9 cellular contexts compared by ENCODE assay signal in genomic region chr13:98171806-98172569, GRCh38. TPM values are rescaled to one million over a fixed set of nuclear protein-coding genes. Genes with fewer than 3 reads are reported as not detected.
A peak's percentile ranks its signal among the peaks of the same experiment; 100 is the strongest.
DNase-seq lines count a peak whose midpoint lies in the region; ATAC-seq, FAIRE-seq and TF ChIP-seq lines count a peak whose summit lies in the region.
"Had no signal": no experiment of that assay in that cellular context is flagged by ENCODE, and none has a peak within 500 bp of the region (broad histone marks: within the 10 kb centered on the region; RNA-seq: fewer than 3 reads in every experiment).

No MANE protein-coding gene starts in this region.

- no peak overlapping the region for H3K4me3 ChIP-seq in HCT116 (replicated peaks in 1 of 2; ENCODE audit: low read depth in 1 of 2, low read length in 2 of 2)
- H3K4me3 ChIP-seq in kidney (ENCODE audit: low read length in 2 of 2), result peak overlapping the region; percentile 23 to 32
- H3K4me3 ChIP-seq in skeletal muscle tissue (ENCODE audit: low read length in 3 of 3), result peak overlapping the region; percentile 0 to 48 (median 36)
- H3K4me3 ChIP-seq in MM.1S (ENCODE audit: low read length), result no peak overlapping the region

- TF ChIP-seq POLR2A in HCT116 (IDR thresholded peaks at IDR 0.05; ENCODE audit: borderline replicate concordance, extremely low read depth, insufficient read depth, insufficient read length), result no peak

- BruUV-seq in HCT116 (replicated peaks; lab: Mats Ljungman, UMichigan), result no TSS peak

- CTCF ChIA-PET in HCT116 (lab: Charles Lee), result no interaction called here

- peaks cover 33 to 36% of the 10 kb centered on the region in 2 experiments for H3K4me1 ChIP-seq in HCT116 (ENCODE audit: control insufficient read depth in 1 of 2, insufficient read depth in 2 of 2, low read length in 2 of 2)
- peaks cover 42 to 52% of the 10 kb centered on the region in 2 donors for H3K4me1 ChIP-seq in kidney (ENCODE audit: control insufficient read depth in 1 of 2, insufficient read depth in 1 of 2, low read depth in 1 of 2, low read length in 2 of 2)
- H3K4me1 ChIP-seq in skeletal muscle tissue (ENCODE audit: control insufficient read depth in 3 of 3, insufficient read depth in 3 of 3, low read length in 3 of 3), result peaks cover 28 to 36% (median 29%) of the 10 kb centered on the region in 3 donors
- H3K4me1 ChIP-seq in MM.1S (ENCODE audit: low read length), result no peaks in the 10 kb centered on the region

- FAIRE-seq in kidney (lab: Jason Lieb, UNC), result no peak

- H3K9me3 ChIP-seq in HCT116 (ENCODE audit: control insufficient read depth in 1 of 2, insufficient read depth in 1 of 2, low read depth in 1 of 2, low read length in 2 of 2), result no peaks in the 10 kb centered on the region
- no peaks in the 10 kb centered on the region for H3K9me3 ChIP-seq in kidney (ENCODE audit: control insufficient read depth in 1 of 2, low read length in 2 of 2)
- H3K9me3 ChIP-seq in skeletal muscle tissue (ENCODE audit: control insufficient read depth in 3 of 3, low read length in 3 of 3), result peaks cover 0 to 4% (median 0%) of the 10 kb centered on the region in 3 donors
- no peaks in the 10 kb centered on the region for H3K9me3 ChIP-seq in MM.1S (replicated peaks; ENCODE audit: insufficient read depth, low read length)

- peaks cover 3% of the 10 kb centered on the region; the same call in 1 of the 2 replicates for H3K79me2 ChIP-seq in HCT116 (ENCODE audit: insufficient read depth, low read length)
- no peaks in the 10 kb centered on the region for H3K79me2 ChIP-seq in MM.1S (ENCODE audit: low read length)

- H4K20me1 ChIP-seq in HCT116 (ENCODE audit: insufficient read depth) (no peaks in the 10 kb centered on the region), MM.1S (ENCODE audit: insufficient read depth, low read length) (no peaks in the 10 kb centered on the region)

- intact Hi-C loops in HCT116 (cut with micrococcal nuclease) (no loop called here), kidney (cut with DNase I) (no loop called here)

- no peak for DNase-seq in HCT116 (ENCODE audit: low read depth, low spot score)
- peak in 30 of 61 donors; percentile 3 to 45 (median 16) for DNase-seq in caudate nucleus (lab: John Stamatoyannopoulos, UW)
- DNase-seq in kidney, result peak; percentile 79
- DNase-seq in MM.1S, result no peak
- no peak for DNase-seq in epidermal melanocyte (ENCODE audit: insufficient read length, low spot score)
- no peak for DNase-seq in NCI-H1694 (lab: John Stamatoyannopoulos, UW)

- TF ChIP-seq RAD21 in HCT116 (IDR thresholded peaks at IDR 0.05; ENCODE audit: low read depth), result no peak

- H2AFZ ChIP-seq in HCT116 (ENCODE audit: low read depth, low read length, poor library complexity, severe bottlenecking) (no peak overlapping the region), MM.1S (ENCODE audit: low read length) (no peak overlapping the region)

- POLR2A ChIA-PET in HCT116 (lab: Charles Lee), result no interaction called here

- H3K27ac ChIP-seq in HCT116 (ENCODE audit: low read depth, low read length), result no peak overlapping the region
- peak overlapping the region; percentile 24 for H3K27ac ChIP-seq in caudate nucleus (ENCODE audit: low read depth, low read length)
- peak overlapping the region; percentile 89 to 97 for H3K27ac ChIP-seq in kidney (ENCODE audit: low read depth in 2 of 2, low read length in 2 of 2)
- peak overlapping the region; percentile 55 for H3K27ac ChIP-seq in skeletal muscle tissue (ENCODE audit: low read depth, low read length)
- no peak overlapping the region for H3K27ac ChIP-seq in MM.1S (ENCODE audit: low read length)

- no peaks in the 10 kb centered on the region for H3K36me3 ChIP-seq in HCT116 (ENCODE audit: control insufficient read depth in 1 of 2, insufficient read depth in 2 of 2, low read length in 2 of 2)
- no peaks in the 10 kb centered on the region for H3K36me3 ChIP-seq in kidney (ENCODE audit: control insufficient read depth in 1 of 2, insufficient read depth in 2 of 2, low read length in 2 of 2)
- no peaks in the 10 kb centered on the region for H3K36me3 ChIP-seq in skeletal muscle tissue (ENCODE audit: control insufficient read depth in 3 of 3, insufficient read depth in 3 of 3, low read length in 3 of 3)
- no peaks in the 10 kb centered on the region for H3K36me3 ChIP-seq in MM.1S (replicated peaks; ENCODE audit: insufficient read depth, low read length)

- H3K27me3 ChIP-seq in HCT116 (ENCODE audit: insufficient read depth, low read length), result no peaks in the 10 kb centered on the region
- peaks cover 0 to 4% (median 0%) of the 10 kb centered on the region in 3 donors for H3K27me3 ChIP-seq in skeletal muscle tissue (ENCODE audit: control insufficient read depth in 3 of 3, insufficient read depth in 3 of 3, low read length in 3 of 3)
- no peaks in the 10 kb centered on the region for H3K27me3 ChIP-seq in MM.1S (replicated peaks; ENCODE audit: insufficient read depth, low read length)

- no peak for TF ChIP-seq CTCF in HCT116 (IDR thresholded peaks at IDR 0.05 in 2 of 3, conservative IDR thresholded peaks at IDR 0.05 in 1 of 3; ENCODE audit: borderline replicate concordance in 1 of 3, insufficient read depth in 1 of 3, low read depth in 2 of 3, low read length in 2 of 3)
- TF ChIP-seq CTCF in kidney (IDR thresholded peaks at IDR 0.05; ENCODE audit: borderline replicate concordance, extremely low read depth, insufficient read depth), result no peak
- no peak for TF ChIP-seq CTCF in MM.1S (IDR thresholded peaks at IDR 0.05; ENCODE audit: low read length)

- RAD21 ChIA-PET in HCT116 (lab: Charles Lee; ENCODE audit: low non-redundant PET in 1 of 2, low total read pairs in 2 of 2, uncharacterized antibody in 2 of 2, unreplicated experiment in 2 of 2), result no interaction called here

- H3F3A ChIP-seq in MM.1S (ENCODE audit: insufficient read depth, low read length), result no peaks in the 10 kb centered on the region

- 0 out of 2 replicates have a peak, but pooled peaks have one; percentile 15 for ATAC-seq in HCT116
- ATAC-seq in HG03439 (IDR thresholded peaks at IDR 0.05; ENCODE audit: unreplicated experiment), result no peak

- no peaks in the 10 kb centered on the region for H3K9me2 ChIP-seq in HCT116 (ENCODE audit: insufficient read depth)
- no peaks in the 10 kb centered on the region for H3K9me2 ChIP-seq in MM.1S (replicated peaks; ENCODE audit: insufficient read depth, low read length)

- H3K4me2 ChIP-seq in HCT116 (ENCODE audit: low read length) (peak overlapping the region; percentile 64), MM.1S (ENCODE audit: low read depth, low read length) (no peak overlapping the region)

- H3K9ac ChIP-seq in HCT116 (ENCODE audit: low read length), result no peak overlapping the region
- H3K9ac ChIP-seq in kidney (ENCODE audit: low read length in 2 of 2), result peak overlapping the region; percentile 77
- peak overlapping the region; percentile 1 to 52 (median 34) for H3K9ac ChIP-seq in skeletal muscle tissue (ENCODE audit: low read depth in 1 of 3, low read length in 3 of 3)
- H3K9ac ChIP-seq in MM.1S (ENCODE audit: low read length), result no peak overlapping the region

TF ChIP-seq in HCT116, 20 proteins besides CTCF, POLR2A, EP300 and RAD21:
- TF ChIP-seq SIN3A (IDR thresholded peaks at IDR 0.05; ENCODE audit: low read depth) (no peak), ZNF274 (IDR thresholded peaks at IDR 0.05; ENCODE audit: low read depth, low read length) (no peak), MAX (IDR thresholded peaks at IDR 0.05) (no peak), EZH2 (IDR thresholded peaks at IDR 0.05) (no peak), YY1 (IDR thresholded peaks at IDR 0.05; ENCODE audit: extremely low read depth, insufficient replicate concordance, low read depth, low read length) (no peak), ZFX (IDR thresholded peaks at IDR 0.05) (no peak), JUND (IDR thresholded peaks at IDR 0.05) (no peak), POLR2AphosphoS5 (IDR thresholded peaks at IDR 0.05; ENCODE audit: low read depth, low read length) (no peak), CBX3 (IDR thresholded peaks at IDR 0.05; ENCODE audit: low read depth) (no peak), ELF1 (IDR thresholded peaks at IDR 0.05; ENCODE audit: borderline replicate concordance, low read depth) (no peak), ATF3 (IDR thresholded peaks at IDR 0.05) (no peak)

RNA-seq across cellular contexts. Expression of gene RNF113B, which starts 5.1 kb away (rescaled TPM):
- not detected for total RNA-seq in HCT116 (2021; ENCODE audit: unreplicated experiment)
- polyA plus RNA-seq in HCT116 (2012), result not detected in 2 replicates
- total RNA-seq in kidney, result not detected
- polyA plus RNA-seq in kidney (ENCODE audit: insufficient read depth, low read depth, low replicate concordance), result not detected
- not detected for total RNA-seq in skeletal muscle tissue
- total RNA-seq: pulmonary artery endothelial cell had no signal

RNA-seq across cellular contexts. Expression of gene FARP1, which starts 29.1 kb away (rescaled TPM):
- total RNA-seq in HCT116 (2021; ENCODE audit: unreplicated experiment) (30.5 TPM), kidney (229 TPM), skeletal muscle tissue (36.5 TPM)
- 20.4 and 22.2 TPM in 2 replicates for polyA plus RNA-seq in HCT116 (2012)
- polyA plus RNA-seq in kidney (ENCODE audit: insufficient read depth, low read depth, low replicate concordance), result 123 TPM

Comparison
In these comparisons a context has a peak if more than half of its experiments do, and no peak if none do; other contexts are left out.
1. H3K27ac ChIP-seq: peak in caudate nucleus (single experiment), kidney (2 of 2) and skeletal muscle tissue (single experiment); none in HCT116 (single experiment) and MM.1S (single experiment).
2. H3K4me3 ChIP-seq: peak in kidney (2 of 2) and skeletal muscle tissue (3 of 3); none in HCT116 (0 of 2) and MM.1S (single experiment).
3. H3K9ac ChIP-seq: peak in kidney (2 of 2) and skeletal muscle tissue (3 of 3); none in HCT116 (single experiment) and MM.1S (single experiment).